ENCODE assay signal across 24 cellular contexts in genomic region chrX:56784666-56785065, GRCh38.
"Had no signal": no experiment of that assay in that cellular context is flagged by ENCODE, and none has a peak within 500 bp of the region (broad histone marks: within the 10 kb centered on the region; RNA-seq: fewer than 3 reads in every experiment).

No MANE protein-coding gene starts in this region.

- H3K4me3 ChIP-seq: colonic mucosa, gastrocnemius medialis, skin epidermis, upper lobe of left lung had no signal

- H3K9me3 ChIP-seq: colonic mucosa, gastrocnemius medialis, upper lobe of left lung had no signal

- ATAC-seq: activated CD4-positive, CD25-positive, alpha-beta regulatory T cell treated with anti-CD3 and anti-CD28 coated beads, Interleukin-2, amount 50 U/mL, for 24 hours; gastrocnemius medialis; left ventricle myocardium superior; right cardiac atrium; stimulated activated effector memory CD8-positive, alpha-beta T cell treated with anti-CD3 and anti-CD28 coated beads, Interleukin-12 subunit alpha, Interleukin-12 subunit beta, amount 100 ng/mL, for 72 hours; T-helper 17 cell had no signal

- DNase-seq: activated CD4-positive, alpha-beta memory T cell treated with anti-CD3 and anti-CD28 coated beads for 36 hours; activated CD4-positive, alpha-beta T cell treated with anti-CD3 and anti-CD28 coated beads for 48 hours; activated gamma-delta T cell treated with Interleukin-2 at 50 U/mL for 16 hours; activated naive CD4-positive, alpha-beta T cell treated with anti-CD3 and anti-CD28 coated beads, Interleukin-2, amount 50 U/mL, for 16 hours; activated T-cell treated with anti-CD3 and anti-CD28 coated beads, Interleukin-2, amount 50 U/mL, for 1 hour; amygdala; colonic mucosa; effector memory CD4-positive, alpha-beta T cell; erythroblast; gastrocnemius medialis; glutamatergic neuron; left ventricle myocardium superior; naive B cell; right cardiac atrium; stimulated activated CD4-positive, alpha-beta T cell treated with anti-CD3 and anti-CD28 coated beads, Interleukin-4, amount 100 ng/mL, for 24 hours; T-helper 17 cell; T1000; WERI-Rb-1 had no signal

- H3K36me3 ChIP-seq: colonic mucosa, gastrocnemius medialis, WERI-Rb-1 had no signal

- H3K27ac ChIP-seq: colonic mucosa, gastrocnemius medialis, skin epidermis, upper lobe of left lung, WERI-Rb-1 had no signal

- H3K27me3 ChIP-seq: colonic mucosa, dorsolateral prefrontal cortex, gastrocnemius medialis, upper lobe of left lung had no signal

- H3K4me1 ChIP-seq: colonic mucosa, gastrocnemius medialis had no signal

- FAIRE-seq: islet of Langerhans had no signal
